ENCODE assay signal across 28 cellular contexts in the genomic region with DNA sequence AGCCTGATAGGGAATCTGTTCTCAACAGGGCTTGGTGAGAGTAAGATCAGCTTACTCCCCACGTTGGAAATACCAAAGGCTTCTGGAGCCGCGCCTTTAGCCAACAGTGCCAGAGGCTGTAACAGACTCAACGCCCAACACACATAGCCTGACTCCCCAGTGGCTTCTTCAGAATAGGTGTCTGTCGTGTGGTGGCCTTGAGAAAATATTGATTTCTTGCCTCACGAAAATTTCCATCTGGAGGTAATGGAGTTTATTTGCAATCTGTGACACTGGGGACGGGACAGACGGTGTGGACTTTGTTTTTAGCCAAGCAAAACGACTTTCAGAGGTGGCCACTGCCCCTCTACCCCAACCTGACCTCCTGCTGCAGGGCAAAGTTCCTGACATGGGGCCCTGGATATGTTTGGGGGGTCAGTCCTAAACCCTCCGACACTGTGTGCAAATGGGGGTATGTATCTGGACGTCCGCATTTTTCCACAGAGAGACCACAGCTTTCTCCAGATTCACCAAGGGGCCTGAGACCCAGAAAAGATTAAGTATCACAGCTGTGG.
"Had no signal": no experiment of that assay in that cellular context is flagged by ENCODE, and none has a peak within 500 bp of the region (broad histone marks: within the 10 kb centered on the region; RNA-seq: fewer than 3 reads in every experiment).

No MANE protein-coding gene starts in this region.

- ATAC-seq: activated CD8-positive, alpha-beta memory T cell treated with anti-CD3 and anti-CD28 coated beads, Interleukin-2, amount 10 ng/mL, durations not matched to agents 7 days and 5 days; K562; T-cell had no signal

- H3K27ac ChIP-seq: cardiac muscle cell had no signal

- FAIRE-seq: astrocyte, K562, TTC549 had no signal

- DNase-seq: activated B cell treated with CpG ODN at 0.5 μM for 24 hours; activated CD4-positive, alpha-beta T cell treated with anti-CD3 and anti-CD28 coated beads for 1 hour; activated CD4-positive, alpha-beta T cell treated with anti-CD3 and anti-CD28 coated beads, Interleukin-2, amount 10 ng/mL, durations not matched to agents 24 days and 14 days; activated CD4-positive, alpha-beta T cell treated with anti-CD3 and anti-CD28 coated beads, Interleukin-2, amount 50 U/mL, for 48 hours; activated CD8-positive, alpha-beta memory T cell treated with anti-CD3 and anti-CD28 coated beads, Interleukin-2, amount 10 ng/mL, durations not matched to agents 7 days and 5 days; activated gamma-delta T cell; activated naive CD4-positive, alpha-beta T cell treated with anti-CD3 and anti-CD28 coated beads for 36 hours; activated T-cell treated with anti-CD3 and anti-CD28 coated beads, Interleukin-2, amount 50 U/mL, for 24 hours; amygdala; Karpas-422; MM.1S; NCI-H1105; NCI-H1436; NCI-H1694 treated with DMSO at 0.1 percent for 48 hours; NCI-H2029 treated with DMSO at 0.1 percent for 48 hours; NCI-H345; NCI-H510A; NCI-H526 treated with DMSO at 0.1 percent for 48 hours; NCI-H82; NK-92 treated with Interleukin-12 subunit alpha and Interleukin-12 subunit beta, amount 100 ng/mL, for 24 hours; SIG-M5; T-cell; T-helper 2 cell; T1000 had no signal

- H3K4me3 ChIP-seq: cardiac muscle cell, K562 had no signal

- H3K27me3 ChIP-seq: cardiac muscle cell had no signal
